8 cellular contexts compared by ENCODE assay signal in genomic region chr3:56702487-56703315, GRCh38. TPM values are rescaled to one million over a fixed set of nuclear protein-coding genes. Genes with fewer than 3 reads are reported as not detected.
A peak's percentile ranks its signal among the peaks of the same experiment; 100 is the strongest.
DNase-seq lines count a peak whose midpoint lies in the region; ATAC-seq and TF ChIP-seq lines count a peak whose summit lies in the region.

No MANE protein-coding gene starts in this region.

- DNase-seq in DMS 273 (lab: John Stamatoyannopoulos, UW; ENCODE audit: unreplicated experiment) = peak; percentile 76
- DNase-seq in HFFc6 = peak; percentile 69
- DNase-seq in NOMO-1 treated with DMSO at 0.1 percent for 48 hours (lab: John Stamatoyannopoulos, UW; ENCODE audit: unreplicated experiment) = peak; percentile 62
- DNase-seq in activated naive CD4-positive, alpha-beta T cell treated with anti-CD3 and anti-CD28 coated beads for 36 hours = peak; percentile 70
- peak; percentile 68 for DNase-seq in glomerular visceral epithelial cell (ENCODE audit: extremely low spot score)
- DNase-seq in progenitor cell of endocrine pancreas (ENCODE audit: low spot score, unreplicated experiment) = no peak
- no peak for DNase-seq in GM19240 (ENCODE audit: insufficient read length, low spot score)

- H3K4me3 Mint-ChIP-seq in HFFc6 (no peak overlapping the region), progenitor cell of endocrine pancreas (ENCODE audit: low read depth) (no peak overlapping the region)
- no peak overlapping the region for H3K4me3 Mint-ChIP-seq in activated naive CD4-positive, alpha-beta T cell treated with anti-CD3 and anti-CD28 coated beads for 36 hours

- CTCF ChIA-PET in activated naive CD4-positive, alpha-beta T cell treated with anti-CD3 and anti-CD28 coated beads for 36 hours (lab: Charles Lee) = interaction anchor here (0.6 to 7.4 kb wide), 25 partner anchors 9 to 746 kb away, joined by 3 to 204 read pairs (median 4); partner anchors contain the start of gene ARHGEF3

- peaks cover 2% of the 10 kb centered on the region for H3K27me3 Mint-ChIP-seq in HFFc6 (ENCODE audit: insufficient read depth)
- H3K27me3 Mint-ChIP-seq in activated naive CD4-positive, alpha-beta T cell treated with anti-CD3 and anti-CD28 coated beads for 36 hours (ENCODE audit: low read depth) = no peaks in the 10 kb centered on the region
- no peaks in the 10 kb centered on the region for H3K27me3 Mint-ChIP-seq in progenitor cell of endocrine pancreas

- H3K9me3 Mint-ChIP-seq in HFFc6 (no peaks in the 10 kb centered on the region), progenitor cell of endocrine pancreas (ENCODE audit: low read depth) (peaks cover 4% of the 10 kb centered on the region)
- H3K9me3 Mint-ChIP-seq in activated naive CD4-positive, alpha-beta T cell treated with anti-CD3 and anti-CD28 coated beads for 36 hours = no peaks in the 10 kb centered on the region

- TF ChIP-seq CTCF in HFFc6 (IDR thresholded peaks at IDR 0.05) = peak; percentile 96
- peak; percentile 91 for TF ChIP-seq CTCF in progenitor cell of endocrine pancreas (IDR thresholded peaks at IDR 0.05; ENCODE audit: unreplicated experiment)

- intact Hi-C loops in activated naive CD4-positive, alpha-beta T cell treated with anti-CD3 and anti-CD28 coated beads for 36 hours (cut with micrococcal nuclease) = loop anchor here (1.0 to 10.0 kb wide), 8 partner anchors 52 to 892 kb away; partner anchors contain the start of gene ARF4

- ATAC-seq in GM18520 (IDR thresholded peaks at IDR 0.05; ENCODE audit: unreplicated experiment) = no peak

- H3K4me1 Mint-ChIP-seq in HFFc6 (ENCODE audit: low read depth) (no peaks in the 10 kb centered on the region), progenitor cell of endocrine pancreas (ENCODE audit: low read depth) (peaks cover 4% of the 10 kb centered on the region)
- peaks cover 17% of the 10 kb centered on the region for H3K4me1 Mint-ChIP-seq in activated naive CD4-positive, alpha-beta T cell treated with anti-CD3 and anti-CD28 coated beads for 36 hours (ENCODE audit: low read depth)

- H3K36me3 Mint-ChIP-seq in HFFc6 (ENCODE audit: low read depth) = no peaks in the 10 kb centered on the region
- no peaks in the 10 kb centered on the region for H3K36me3 Mint-ChIP-seq in activated naive CD4-positive, alpha-beta T cell treated with anti-CD3 and anti-CD28 coated beads for 36 hours (ENCODE audit: low read depth)
- H3K36me3 Mint-ChIP-seq in progenitor cell of endocrine pancreas (ENCODE audit: insufficient read depth) = peaks cover 3% of the 10 kb centered on the region

- H3K27ac Mint-ChIP-seq in HFFc6 = no peak overlapping the region
- no peak overlapping the region for H3K27ac Mint-ChIP-seq in activated naive CD4-positive, alpha-beta T cell treated with anti-CD3 and anti-CD28 coated beads for 36 hours
- H3K27ac Mint-ChIP-seq in progenitor cell of endocrine pancreas = no peak overlapping the region

RNA-seq across cellular contexts. Expression of gene TASOR, which starts 19.6 kb away (rescaled TPM):
- 10 to 100 TPM; 44.1 to 52.9 (median 47.6) TPM for total RNA-seq in HFFc6 (2021; fragmentation: NEBNext Ultra II Directional; extraction: Animal tissue kit (Norgen Biotek cat#: 25700))
- 10 to 100 TPM; 39.3 to 39.8 TPM for total RNA-seq in activated naive CD4-positive, alpha-beta T cell treated with anti-CD3 and anti-CD28 coated beads for 36 hours
- total RNA-seq in progenitor cell of endocrine pancreas = 64.2 and 67.6 TPM in 2 replicates

Comparison
In these comparisons a context has a peak if more than half of its experiments do, and no peak if none do; other contexts are left out.
1. DNase-seq: peak in DMS 273 (single experiment), HFFc6 (single experiment), NOMO-1 treated with DMSO at 0.1 percent for 48 hours (single experiment), activated naive CD4-positive, alpha-beta T cell treated with anti-CD3 and anti-CD28 coated beads for 36 hours (single experiment) and glomerular visceral epithelial cell (single experiment); none in progenitor cell of endocrine pancreas (single experiment) and GM19240 (single experiment).